22 cellular contexts compared by ENCODE assay signal in the genomic region with DNA sequence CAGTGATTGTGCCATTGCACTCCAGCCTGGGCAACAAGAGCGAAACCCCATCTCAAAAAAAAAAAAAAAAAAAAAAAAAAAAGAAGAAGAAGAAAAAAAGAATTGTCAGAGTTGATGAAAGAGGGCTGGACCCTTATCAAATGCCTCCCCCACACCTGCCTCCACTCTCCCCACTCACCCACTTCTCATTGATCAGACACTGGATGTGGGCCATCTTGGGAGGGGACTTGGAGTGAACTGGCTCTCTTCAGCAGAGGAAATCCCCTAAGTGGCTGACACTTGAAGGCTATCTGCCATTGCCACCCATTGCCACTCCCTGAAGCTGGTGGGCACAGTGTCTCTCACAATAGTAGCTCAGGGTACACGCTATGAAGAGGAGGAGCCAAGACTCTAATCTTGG. TPM values are rescaled to one million over a fixed set of nuclear protein-coding genes. Genes with fewer than 3 reads are reported as not detected.
A peak's percentile ranks its signal among the peaks of the same experiment; 100 is the strongest.
DNase-seq lines count a peak whose midpoint lies in the region; ATAC-seq and TF ChIP-seq lines count a peak whose summit lies in the region.
"Had no signal": no experiment of that assay in that cellular context is flagged by ENCODE, and none has a peak within 500 bp of the region (broad histone marks: within the 10 kb centered on the region; RNA-seq: fewer than 3 reads in every experiment).

No MANE protein-coding gene starts in this region.

- H3K9me3 Mint-ChIP-seq in activated naive CD8-positive, alpha-beta T cell treated with anti-CD3 and anti-CD28 coated beads, Interleukin-2, amount 10 ng/mL, durations not matched to agents 7 days and 5 days = no peaks in the 10 kb centered on the region
- no peaks in the 10 kb centered on the region for H3K9me3 Mint-ChIP-seq in activated naive CD8-positive, alpha-beta T cell treated with anti-CD3 and anti-CD28 coated beads, Interleukin-2, amount 50 U/mL, for 24 hours
- H3K9me3 Mint-ChIP-seq in endodermal cell = no peaks in the 10 kb centered on the region

- peaks cover 15% of the 10 kb centered on the region for H3K4me1 Mint-ChIP-seq in activated naive CD8-positive, alpha-beta T cell treated with anti-CD3 and anti-CD28 coated beads, Interleukin-2, amount 10 ng/mL, durations not matched to agents 7 days and 5 days
- peaks cover 9% of the 10 kb centered on the region for H3K4me1 Mint-ChIP-seq in activated naive CD8-positive, alpha-beta T cell treated with anti-CD3 and anti-CD28 coated beads, Interleukin-2, amount 50 U/mL, for 24 hours
- H3K4me1 Mint-ChIP-seq in endodermal cell = peaks cover 9% of the 10 kb centered on the region

- H3K9me3 ChIP-seq in endodermal cell (ENCODE audit: control insufficient read depth, low read length) = no peaks in the 10 kb centered on the region
- H3K9me3 ChIP-seq: HAP-1, SJSA1 had no signal

- H3K4me1 ChIP-seq in endodermal cell (ENCODE audit: control insufficient read depth, insufficient read depth, low read length) = peaks cover 3% of the 10 kb centered on the region

- 92% methylated on average over 1 of the region's 2 CpGs; no CpG with 5 or more reads in 1 of the 2 experiments for WGBS in endodermal cell (ENCODE audit: insufficient coverage in 1 of 2, insufficient read length in 1 of 2), 2 experiments

- POLR2A ChIA-PET in activated naive CD8-positive, alpha-beta T cell treated with anti-CD3 and anti-CD28 coated beads, Interleukin-2, amount 10 ng/mL, durations not matched to agents 7 days and 5 days (lab: Charles Lee) = no interaction called here

- peaks cover 5% of the 10 kb centered on the region for H3K36me3 Mint-ChIP-seq in activated naive CD8-positive, alpha-beta T cell treated with anti-CD3 and anti-CD28 coated beads, Interleukin-2, amount 10 ng/mL, durations not matched to agents 7 days and 5 days
- no peaks in the 10 kb centered on the region for H3K36me3 Mint-ChIP-seq in activated naive CD8-positive, alpha-beta T cell treated with anti-CD3 and anti-CD28 coated beads, Interleukin-2, amount 50 U/mL, for 24 hours (ENCODE audit: low read depth)
- no peaks in the 10 kb centered on the region for H3K36me3 Mint-ChIP-seq in endodermal cell (ENCODE audit: low read depth)

- no peak overlapping the region for H3K27ac Mint-ChIP-seq in activated naive CD8-positive, alpha-beta T cell treated with anti-CD3 and anti-CD28 coated beads, Interleukin-2, amount 10 ng/mL, durations not matched to agents 7 days and 5 days
- H3K27ac Mint-ChIP-seq in activated naive CD8-positive, alpha-beta T cell treated with anti-CD3 and anti-CD28 coated beads, Interleukin-2, amount 50 U/mL, for 24 hours = no peak overlapping the region
- no peak overlapping the region for H3K27ac Mint-ChIP-seq in endodermal cell

- H3K36me3 ChIP-seq in endodermal cell (ENCODE audit: control insufficient read depth, insufficient read depth, low read length) = no peaks in the 10 kb centered on the region
- H3K36me3 ChIP-seq: HAP-1, SJSA1 had no signal

- no peak overlapping the region for H3K4me3 ChIP-seq in endodermal cell (ENCODE audit: low read length)
- H3K4me3 ChIP-seq: HAP-1, SJSA1 had no signal

- no peak overlapping the region for H3K27ac ChIP-seq in endodermal cell (ENCODE audit: low read depth, low read length)
- H3K27ac ChIP-seq: SJSA1 had no signal

- peaks cover 29% of the 10 kb centered on the region for H3K27me3 ChIP-seq in endodermal cell (ENCODE audit: control insufficient read depth, insufficient read depth, low read length, poor library complexity, severe bottlenecking)

- H3K27me3 Mint-ChIP-seq in activated naive CD8-positive, alpha-beta T cell treated with anti-CD3 and anti-CD28 coated beads, Interleukin-2, amount 10 ng/mL, durations not matched to agents 7 days and 5 days = peaks cover 20% of the 10 kb centered on the region
- H3K27me3 Mint-ChIP-seq in activated naive CD8-positive, alpha-beta T cell treated with anti-CD3 and anti-CD28 coated beads, Interleukin-2, amount 50 U/mL, for 24 hours = peaks cover 19% of the 10 kb centered on the region
- H3K27me3 Mint-ChIP-seq in endodermal cell (ENCODE audit: insufficient read depth) = peaks cover 48% of the 10 kb centered on the region

- DNase-seq in activated naive CD8-positive, alpha-beta T cell treated with anti-CD3 and anti-CD28 coated beads, Interleukin-2, amount 10 ng/mL, durations not matched to agents 7 days and 5 days = peak; percentile 6
- DNase-seq in activated naive CD8-positive, alpha-beta T cell treated with anti-CD3 and anti-CD28 coated beads, Interleukin-2, amount 50 U/mL, for 24 hours = no peak
- DNase-seq in OCI-M1 (lab: John Stamatoyannopoulos, UW) = peak; percentile 44
- DNase-seq in endodermal cell = peak; percentile 28
- DNase-seq in stimulated activated naive CD4-positive, alpha-beta T cell (lab: John Stamatoyannopoulos, UW) = no peak
- DNase-seq: 8988T, ACHN, GOT3, Karpas-422, NCI-H1092 treated with DMSO at 0.1 percent for 48 hours, NCI-H1436, NCI-H187, NCI-H2081 treated with DMSO at 0.1 percent for 48 hours, NCI-H2171, NCI-H226, NCI-H510A treated with DMSO at 0.1 percent for 48 hours, Right ventricle myocardium superior, RPMI8226 had no signal

- no peak for TF ChIP-seq CTCF in endodermal cell (conservative IDR thresholded peaks at IDR 0.05)

- H3K4me3 Mint-ChIP-seq in activated naive CD8-positive, alpha-beta T cell treated with anti-CD3 and anti-CD28 coated beads, Interleukin-2, amount 10 ng/mL, durations not matched to agents 7 days and 5 days = no peak overlapping the region
- H3K4me3 Mint-ChIP-seq in activated naive CD8-positive, alpha-beta T cell treated with anti-CD3 and anti-CD28 coated beads, Interleukin-2, amount 50 U/mL, for 24 hours = no peak overlapping the region
- no peak overlapping the region for H3K4me3 Mint-ChIP-seq in endodermal cell

- no peak overlapping the region for H3K9ac ChIP-seq in endodermal cell (ENCODE audit: extremely low read depth, low read length, poor library complexity, severe bottlenecking)

- ATAC-seq in activated naive CD8-positive, alpha-beta T cell treated with anti-CD3 and anti-CD28 coated beads, Interleukin-2, amount 10 ng/mL, durations not matched to agents 7 days and 5 days (ENCODE audit: low read depth) = no peak
- ATAC-seq in activated naive CD8-positive, alpha-beta T cell treated with anti-CD3 and anti-CD28 coated beads, Interleukin-2, amount 50 U/mL, for 24 hours = no peak
- ATAC-seq in GM19467 (IDR thresholded peaks at IDR 0.05; ENCODE audit: unreplicated experiment) = no peak
- ATAC-seq in GM21515 (IDR thresholded peaks at IDR 0.05; ENCODE audit: unreplicated experiment) = no peak

RNA-seq across cellular contexts. Expression of gene ITGA2B, which starts 1.7 kb away (rescaled TPM):
- total RNA-seq in activated naive CD8-positive, alpha-beta T cell treated with anti-CD3 and anti-CD28 coated beads, Interleukin-2, amount 10 ng/mL, durations not matched to agents 7 days and 5 days = under 1 TPM; 0.34 to 0.83 TPM
- 1 to 10 TPM; 5.2 to 8.5 TPM for total RNA-seq in endodermal cell
- 12.8 TPM for polyA plus RNA-seq in endodermal cell (2013, experiment 1 of 2)
- 10.6 TPM for polyA plus RNA-seq in endodermal cell (2013, experiment 2 of 2)

RNA-seq across cellular contexts. Expression of gene FAM171A2, which starts 24.1 kb away (rescaled TPM):
- total RNA-seq in activated naive CD8-positive, alpha-beta T cell treated with anti-CD3 and anti-CD28 coated beads, Interleukin-2, amount 10 ng/mL, durations not matched to agents 7 days and 5 days = under 1 TPM; 0.37 to 0.69 TPM
- total RNA-seq in endodermal cell = 10 to 100 TPM; 45.7 to 51.9 TPM
- 48.1 TPM for polyA plus RNA-seq in endodermal cell (2013, experiment 1 of 2)
- polyA plus RNA-seq in endodermal cell (2013, experiment 2 of 2) = 43.2 TPM

RNA-seq across cellular contexts. Expression of gene GRN, which starts 42.7 kb away (rescaled TPM):
- total RNA-seq in activated naive CD8-positive, alpha-beta T cell treated with anti-CD3 and anti-CD28 coated beads, Interleukin-2, amount 10 ng/mL, durations not matched to agents 7 days and 5 days = 10 to 100 TPM; 53.5 to 58.8 TPM
- 100 to 1,000 TPM; 178 to 205 TPM for total RNA-seq in endodermal cell
- 96.8 TPM for polyA plus RNA-seq in endodermal cell (2013, experiment 1 of 2)
- polyA plus RNA-seq in endodermal cell (2013, experiment 2 of 2) = 86.7 TPM

Comparison
In these comparisons a context has a peak if more than half of its experiments do, and no peak if none do; other contexts are left out.
1. DNase-seq: peak in activated naive CD8-positive, alpha-beta T cell treated with anti-CD3 and anti-CD28 coated beads, Interleukin-2, amount 10 ng/mL, durations not matched to agents 7 days and 5 days (single experiment), OCI-M1 (single experiment) and endodermal cell (single experiment); none in activated naive CD8-positive, alpha-beta T cell treated with anti-CD3 and anti-CD28 coated beads, Interleukin-2, amount 50 U/mL, for 24 hours (single experiment) and stimulated activated naive CD4-positive, alpha-beta T cell (0 of 6).
2. RNA of gene FAM171A2, which starts 24.1 kb away (total RNA-seq): 45.7 to 51.9 TPM in endodermal cell; 0.37 to 0.69 TPM in activated naive CD8-positive, alpha-beta T cell treated with anti-CD3 and anti-CD28 coated beads, Interleukin-2, amount 10 ng/mL, durations not matched to agents 7 days and 5 days; every median in the first group is over 10 times any median in the second.